In the genomic region with DNA sequence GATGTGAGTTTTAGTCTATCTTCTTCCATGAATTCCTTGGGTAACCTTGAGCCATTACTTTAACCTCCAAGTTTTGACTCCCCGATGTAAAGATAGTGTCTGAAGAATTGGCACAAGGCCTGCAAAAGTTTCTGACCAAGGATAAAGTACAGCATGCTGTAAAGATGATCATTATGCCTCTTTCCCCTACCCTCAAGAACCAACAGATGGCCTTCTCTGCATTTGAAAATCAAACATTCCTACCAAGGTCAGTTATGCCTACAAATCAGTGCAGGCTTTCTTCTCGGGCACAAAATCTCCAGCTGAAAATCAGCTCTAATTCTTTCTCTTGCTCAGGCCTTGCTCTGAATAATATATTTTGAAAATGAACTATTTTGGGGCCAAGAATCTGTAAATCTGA, we compare ENCODE assay signal across 23 cellular contexts. TPM values are rescaled to one million over a fixed set of nuclear protein-coding genes. Genes with fewer than 3 reads are reported as not detected.
DNase-seq lines count a peak whose midpoint lies in the region; ATAC-seq and TF ChIP-seq lines count a peak whose summit lies in the region.
"Had no signal": no experiment of that assay in that cellular context is flagged by ENCODE, and none has a peak within 500 bp of the region (broad histone marks: within the 10 kb centered on the region; RNA-seq: fewer than 3 reads in every experiment).

No MANE protein-coding gene starts in this region.

- ATAC-seq in SK-N-SH treated with all-trans-retinoic acid at 6 μM for 48 hours (peak; percentile 79), HG03521 (IDR thresholded peaks at IDR 0.05; ENCODE audit: unreplicated experiment) (no peak), GM19324 (IDR thresholded peaks at IDR 0.05; ENCODE audit: low FRiP score, unreplicated experiment) (no peak)
- ATAC-seq: CD8-positive, alpha-beta T cell had no signal

- DNase-seq in NCI-H82 (lab: John Stamatoyannopoulos, UW) (peak; percentile 9), NCI-H82 treated with DMSO at 0.1 percent for 48 hours (lab: John Stamatoyannopoulos, UW; ENCODE audit: unreplicated experiment) (no peak), epithelial cell of proximal tubule (ENCODE audit: low read depth) (no peak), retinal pigment epithelial cell (ENCODE audit: low read depth) (no peak), epidermal melanocyte (ENCODE audit: insufficient read length, low spot score) (no peak)
- DNase-seq: 8988T; AML-193; CD8-positive, alpha-beta T cell; DMS53; GDM1; KBM-7; MM.1S; NCI-H1092; NCI-H1436; NCI-H187 treated with DMSO at 0.1 percent for 48 hours; NCI-H2107; NCI-H69; NK-92 treated with Interleukin-12 subunit alpha and Interleukin-12 subunit beta, amount 100 ng/mL, for 24 hours; Peyer's patch; SJCRH30 had no signal

- TF ChIP-seq CTCF in epithelial cell of proximal tubule (conservative IDR thresholded peaks at IDR 0.05; ENCODE audit: low read depth, low read length) (peak; percentile 24), retinal pigment epithelial cell (conservative IDR thresholded peaks at IDR 0.05; ENCODE audit: low read depth, low read length) (peak; percentile 30)

- H3K4me3 ChIP-seq in epithelial cell of proximal tubule (ENCODE audit: low read depth, low read length) (no peak overlapping the region), retinal pigment epithelial cell (ENCODE audit: low read length) (no peak overlapping the region)
- H3K4me3 ChIP-seq: Peyer's patch, SJCRH30 had no signal

TF ChIP-seq in SK-N-SH treated with all-trans-retinoic acid at 6 μM for 48 hours, 23 proteins besides CTCF, POLR2A, EP300 and RAD21:
- TF ChIP-seq POU6F1 (CRISPR knock-in tag; IDR thresholded peaks at IDR 0.05; ENCODE audit: borderline replicate concordance, low read depth) (no peak), ISL1 (CRISPR knock-in tag; IDR thresholded peaks at IDR 0.05) (0 out of 2 replicates have a peak, but pooled peaks have one; percentile 14)
TF ChIP-seq in SK-N-SH treated with all-trans-retinoic acid at 6 μM for 48 hours: peak in this region for 1.

RNA-seq across cellular contexts. Expression of gene PPP2R2B, which starts 59.8 kb away (rescaled TPM):
- total RNA-seq in epithelial cell of proximal tubule: 1.1 and 3.9 TPM in 2 replicates
